In the genomic region with DNA sequence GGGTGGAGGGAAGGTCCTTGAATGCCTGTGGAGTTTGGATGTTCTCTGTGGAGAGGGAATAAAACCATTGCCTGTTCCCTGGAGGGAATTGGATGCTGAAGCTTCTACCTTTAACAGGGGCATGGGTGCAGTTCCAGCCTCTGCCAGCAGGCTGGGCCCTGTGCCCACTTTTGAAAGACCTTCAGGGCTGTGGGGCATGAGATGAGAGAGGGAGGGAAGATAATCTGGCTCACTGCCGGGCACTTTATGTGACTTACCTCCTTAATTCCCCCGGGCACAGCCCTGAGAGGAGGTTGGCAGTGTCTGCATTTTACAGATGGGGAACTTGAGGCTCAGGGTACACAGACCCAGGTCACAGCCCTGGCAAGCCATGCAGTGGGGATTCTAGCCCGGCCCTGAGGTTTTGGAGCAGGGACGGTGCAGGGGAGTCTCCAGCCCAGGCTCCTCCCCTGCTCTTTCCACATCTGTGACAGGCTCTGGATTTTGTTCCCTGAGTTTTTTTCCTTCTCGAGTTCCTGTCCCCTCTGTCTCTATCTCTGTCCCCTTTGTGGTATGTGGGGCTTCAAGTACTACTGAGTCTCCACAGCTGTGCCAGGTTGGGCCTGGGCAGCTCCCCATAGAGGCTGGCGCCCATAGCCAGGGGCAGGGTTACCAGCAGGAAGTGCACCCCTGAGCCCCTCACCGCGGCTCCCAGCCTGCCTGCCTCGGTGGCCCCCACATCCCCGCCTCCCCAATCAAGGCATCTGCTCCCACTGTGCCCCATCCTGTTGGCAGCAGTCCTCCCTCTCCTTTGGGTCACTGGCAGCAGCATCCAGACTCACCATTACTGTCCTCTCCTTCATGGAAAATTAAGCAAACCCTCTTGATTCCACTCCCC, we compare ENCODE assay signal across 8 cellular contexts. TPM values are rescaled to one million over a fixed set of nuclear protein-coding genes. Genes with fewer than 3 reads are reported as not detected.
A peak's percentile ranks its signal among the peaks of the same experiment; 100 is the strongest.
DNase-seq lines count a peak whose midpoint lies in the region; ATAC-seq, FAIRE-seq and TF ChIP-seq lines count a peak whose summit lies in the region.

No MANE protein-coding gene starts in this region.

- H3K36me3 Mint-ChIP-seq in Calu3 (ENCODE audit: insufficient read depth, unreplicated experiment) (no peaks in the 10 kb centered on the region), astrocyte (ENCODE audit: low read depth, unreplicated experiment) (peaks cover 2% of the 10 kb centered on the region)

- H3K4me2 ChIP-seq in astrocyte (ENCODE audit: low read length) (peak overlapping the region; percentile 34), hepatocyte (peak overlapping the region; percentile 48)

- no peak overlapping the region for H3K9ac ChIP-seq in astrocyte (ENCODE audit: low read length)

- no peaks in the 10 kb centered on the region for H3K36me3 ChIP-seq in astrocyte (ENCODE audit: insufficient read depth, low read length)
- H3K36me3 ChIP-seq in hepatocyte (replicated peaks; ENCODE audit: insufficient read depth, low read depth), result no peaks in the 10 kb centered on the region

- WGBS in hepatocyte (ENCODE audit: low lambda C conversion rate, missing lambda C conversion rate), result 50% methylated on average over 9 of the region's 10 CpGs

- H3K9me3 Mint-ChIP-seq in Calu3 (ENCODE audit: low read depth, unreplicated experiment), result no peaks in the 10 kb centered on the region
- no peaks in the 10 kb centered on the region for H3K9me3 Mint-ChIP-seq in astrocyte (ENCODE audit: unreplicated experiment)

- no peaks in the 10 kb centered on the region for H3K9me2 ChIP-seq in hepatocyte (replicated peaks; ENCODE audit: insufficient read depth)

- H3K9me3 ChIP-seq in astrocyte (ENCODE audit: insufficient read depth, low read depth, low read length) (no peaks in the 10 kb centered on the region), hepatocyte (ENCODE audit: low read depth) (no peaks in the 10 kb centered on the region)

- H3K79me2 ChIP-seq in astrocyte (ENCODE audit: insufficient read depth, low read length) (no peaks in the 10 kb centered on the region), hepatocyte (no peaks in the 10 kb centered on the region)

- TF ChIP-seq CTCF in Calu3 (IDR thresholded peaks at IDR 0.05; ENCODE audit: unreplicated experiment), result peak; percentile 85
- peak; percentile 98 for TF ChIP-seq CTCF in astrocyte (IDR thresholded peaks at IDR 0.05; ENCODE audit: insufficient read depth, low read depth, low read length)
- peak; percentile 84 for TF ChIP-seq CTCF in hepatocyte (IDR thresholded peaks at IDR 0.05; ENCODE audit: poor library complexity)

- H3K4me3 ChIP-seq in astrocyte (ENCODE audit: insufficient read depth, low read depth, low read length) (no peak overlapping the region), hepatocyte (no peak overlapping the region), skeletal muscle cell (ENCODE audit: low read depth, low read length) (peak overlapping the region; percentile 19)

- DNase-seq in Calu3 (peak; percentile 81), HCEC 1CT (peak; percentile 70), NCI-H2029 (lab: John Stamatoyannopoulos, UW) (peak; percentile 78), T-helper 9 cell (peak; percentile 81), astrocyte (ENCODE audit: low read depth) (peak; percentile 54), hepatocyte (ENCODE audit: low spot score) (peak; percentile 86), skeletal muscle cell (ENCODE audit: low read depth) (peak; percentile 63)

- FAIRE-seq in astrocyte (lab: Jason Lieb, UNC), result no peak

- ATAC-seq in HG03095 (IDR thresholded peaks at IDR 0.05; ENCODE audit: unreplicated experiment), result no peak

- H3K27ac ChIP-seq in astrocyte (ENCODE audit: low read depth, low read length), result no peak overlapping the region
- H3K27ac ChIP-seq in hepatocyte, result no peak overlapping the region

- H3K27me3 ChIP-seq in astrocyte (ENCODE audit: insufficient read depth, low read length), result no peaks in the 10 kb centered on the region
- H3K27me3 ChIP-seq in hepatocyte, result no peaks in the 10 kb centered on the region

- H3K4me1 Mint-ChIP-seq in Calu3 (ENCODE audit: low read depth, unreplicated experiment) (no peaks in the 10 kb centered on the region), astrocyte (ENCODE audit: low read depth, unreplicated experiment) (peaks cover 5% of the 10 kb centered on the region)

- H3K27ac Mint-ChIP-seq in Calu3 (ENCODE audit: unreplicated experiment) (no peak overlapping the region), astrocyte (ENCODE audit: unreplicated experiment) (peak overlapping the region; percentile 58)

- no peak overlapping the region for H3K4me3 Mint-ChIP-seq in Calu3 (ENCODE audit: low read depth, unreplicated experiment)
- H3K4me3 Mint-ChIP-seq in astrocyte (ENCODE audit: unreplicated experiment), result no peak overlapping the region

- CTCF ChIA-PET in Calu3 (lab: Charles Lee), result interaction anchor here (0.6 to 1.1 kb wide), 5 partner anchors 28 to 246 kb away, joined by 3 to 4 read pairs (median 4); a partner anchor contains a TSS

- H3K27me3 Mint-ChIP-seq in Calu3 (ENCODE audit: unreplicated experiment), result peaks cover 13% of the 10 kb centered on the region
- H3K27me3 Mint-ChIP-seq in astrocyte (ENCODE audit: low read depth, unreplicated experiment), result peaks cover 6% of the 10 kb centered on the region

- H3K4me1 ChIP-seq in astrocyte (ENCODE audit: insufficient read depth, low read length) (peaks cover 8% of the 10 kb centered on the region), hepatocyte (ENCODE audit: insufficient read depth) (no peaks in the 10 kb centered on the region)

- H2AFZ ChIP-seq in astrocyte (ENCODE audit: low read depth, low read length) (peak overlapping the region; percentile 7), hepatocyte (no peak overlapping the region)

- intact Hi-C loops in Calu3 (cut with micrococcal nuclease; ENCODE audit: unreplicated experiment), result loop anchor here (2.0 kb wide), 1 partner anchor 120 kb away; no protein-coding TSS in a partner anchor

- BruUV-seq in Calu3 (replicated peaks; lab: Mats Ljungman, UMichigan), result no TSS peak

- H4K20me1 ChIP-seq in astrocyte (ENCODE audit: insufficient read depth, low read length), result no peaks in the 10 kb centered on the region
- H4K20me1 ChIP-seq in hepatocyte (ENCODE audit: insufficient read depth, poor library complexity, severe bottlenecking), result no peaks in the 10 kb centered on the region

RNA-seq across cellular contexts. Expression of a gene that starts 14.0 kb away (rescaled TPM):
- total RNA-seq in Calu3 (2022) (5.9 and 11.3 TPM in 2 replicates), astrocyte (0.79 and 1.3 TPM in 2 replicates), hepatocyte (0.24 and 1.2 TPM in 2 replicates)
- 1.1 TPM in 1 of 2 replicates, not detected in the other for polyA plus RNA-seq in hepatocyte

RNA-seq across cellular contexts. Expression of a gene that starts 27.7 kb away (rescaled TPM):
- total RNA-seq in Calu3 (2022) (29.6 and 34.3 TPM in 2 replicates), astrocyte (35.6 and 37.6 TPM in 2 replicates), hepatocyte (38.7 and 42.8 TPM in 2 replicates)
- polyA plus RNA-seq in hepatocyte, result 9.3 and 13.0 TPM in 2 replicates

RNA-seq across cellular contexts. Expression of a gene that starts 56.1 kb away (rescaled TPM):
- total RNA-seq in Calu3 (2022) (19.1 and 24.0 TPM in 2 replicates), astrocyte (18.0 and 19.4 TPM in 2 replicates), hepatocyte (25.2 and 29.5 TPM in 2 replicates)
- polyA plus RNA-seq in hepatocyte, result 28.5 and 39.6 TPM in 2 replicates
